In the genomic region with DNA sequence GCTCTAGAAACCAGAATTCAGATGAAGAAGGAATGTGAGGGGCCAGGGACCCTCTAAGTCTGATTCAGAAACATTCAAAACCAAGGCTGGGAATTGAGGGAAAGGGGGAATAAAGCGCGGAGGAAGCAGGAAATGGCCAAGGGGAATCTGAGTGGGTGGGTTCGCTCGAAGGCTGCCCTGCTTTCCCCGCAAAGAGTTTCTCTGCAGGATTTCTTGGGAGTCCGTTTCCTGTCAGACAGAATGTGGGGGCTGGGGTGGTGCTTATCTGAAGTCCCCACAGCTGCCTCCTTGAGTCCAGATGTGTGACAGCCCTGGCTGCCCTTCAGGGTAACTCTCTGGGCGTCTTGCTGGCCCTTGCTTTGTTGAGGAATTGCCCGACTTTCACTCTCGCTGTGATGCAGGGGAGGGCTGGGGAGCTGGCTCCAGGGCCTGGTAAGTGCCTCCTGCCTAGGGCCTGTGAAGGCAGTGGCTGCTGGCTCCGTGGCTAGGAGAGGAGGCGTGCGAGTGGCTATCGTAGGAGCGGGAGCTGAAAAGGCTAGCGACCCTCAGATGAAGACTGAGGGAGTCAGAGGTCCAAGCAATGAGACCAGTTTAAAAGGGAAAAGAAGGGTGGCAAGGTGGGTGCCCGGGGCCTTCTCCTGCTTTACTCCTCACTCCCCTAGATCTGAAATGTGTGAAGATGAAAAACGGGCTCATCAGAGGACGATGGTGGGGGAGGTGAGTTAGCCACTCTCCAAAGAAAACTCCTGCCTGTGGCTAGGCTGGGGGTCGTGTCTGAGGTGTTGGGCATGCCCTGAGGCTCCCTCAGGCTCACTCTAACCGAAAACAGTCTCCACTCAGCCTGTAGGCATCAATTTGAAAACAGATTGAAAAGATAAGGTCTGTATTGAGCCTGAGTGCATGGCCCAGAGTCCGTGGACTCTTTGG, we compare ENCODE assay signal across 18 cellular contexts.
DNase-seq lines count a peak whose midpoint lies in the region; TF ChIP-seq lines count a peak whose summit lies in the region.
"Had no signal": no experiment of that assay in that cellular context is flagged by ENCODE, and none has a peak within 500 bp of the region (broad histone marks: within the 10 kb centered on the region; RNA-seq: fewer than 3 reads in every experiment).

No MANE protein-coding gene starts in this region.

- H3K4me1 Mint-ChIP-seq in endothelial cell (ENCODE audit: unreplicated experiment), result peaks cover 54% of the 10 kb centered on the region
- H3K4me1 Mint-ChIP-seq in mesothelial cell of epicardium, result peaks cover 35% of the 10 kb centered on the region

- H3K4me3 Mint-ChIP-seq in endothelial cell (ENCODE audit: unreplicated experiment), result peak overlapping the region; percentile 94
- H3K4me3 Mint-ChIP-seq in mesothelial cell of epicardium, result peak overlapping the region; percentile 88
- H3K4me3 Mint-ChIP-seq: stimulated activated memory B cell treated with anti-CD40 and anti-IgM and Interleukin-4, amounts not matched to agents 10 μg/mL and 1 μg/mL and 100 μg/mL, for 72 hours had no signal

- peak overlapping the region; percentile 66 for H3K4me3 ChIP-seq in A673 (ENCODE audit: low read depth, low read length, poor library complexity, severe bottlenecking)

- no peaks in the 10 kb centered on the region for H3K9me3 ChIP-seq in A673 (ENCODE audit: low read depth, low read length, poor library complexity, severe bottlenecking)
- H3K9me3 ChIP-seq: neutrophil had no signal

- in situ Hi-C loops in GM13976 (cut with MboI; ENCODE audit: low sequenced_read_pairs, unreplicated experiment), result no loop called here

- CTCF ChIA-PET in A673 (lab: Charles Lee), result no interaction called here

- H3K4me1 ChIP-seq in A673 (ENCODE audit: insufficient read depth, low read length, poor library complexity, severe bottlenecking), result peaks cover 24% of the 10 kb centered on the region

- peaks cover 2% of the 10 kb centered on the region for H3K27me3 Mint-ChIP-seq in endothelial cell (ENCODE audit: unreplicated experiment)
- peaks cover 21% of the 10 kb centered on the region for H3K27me3 Mint-ChIP-seq in mesothelial cell of epicardium (ENCODE audit: low read depth)

- intact Hi-C loops in A673 (cut with micrococcal nuclease; ENCODE audit: unreplicated experiment), result loop anchor here (5.0 kb wide), 1 partner anchor 101 kb away; no protein-coding TSS in a partner anchor

- H3K36me3 Mint-ChIP-seq in endothelial cell (ENCODE audit: low read depth, unreplicated experiment), result peaks cover 4% of the 10 kb centered on the region
- H3K36me3 Mint-ChIP-seq in mesothelial cell of epicardium, result no peaks in the 10 kb centered on the region
- H3K36me3 Mint-ChIP-seq: stimulated activated memory B cell treated with anti-CD40 and anti-IgM and Interleukin-4, amounts not matched to agents 10 μg/mL and 1 μg/mL and 100 μg/mL, for 72 hours had no signal

- no peaks in the 10 kb centered on the region for H3K27me3 ChIP-seq in A673 (replicated peaks; ENCODE audit: insufficient read depth, low read depth, low read length, poor library complexity)

- DNase-seq in A673 (ENCODE audit: low spot score) (peak; percentile 61), OCI-M1 (lab: John Stamatoyannopoulos, UW) (peak; percentile 45), endothelial cell (ENCODE audit: low spot score) (peak; percentile 43), mesothelial cell of epicardium (ENCODE audit: low spot score in 2 of 2, unreplicated experiment in 2 of 2) (peak in 1 of 2 experiments; percentile 43), SKM-1 (lab: John Stamatoyannopoulos, UW; ENCODE audit: unreplicated experiment) (no peak), GM13976 (ENCODE audit: low spot score) (no peak), LoVo (ENCODE audit: low spot score) (no peak), SIG-M5 (lab: John Stamatoyannopoulos, UW) (no peak)
- DNase-seq: activated naive CD4-positive, alpha-beta T cell treated with anti-CD3 and anti-CD28 coated beads, Interleukin-2, amount 10 ng/mL, durations not matched to agents 7 days and 5 days; central memory CD4-positive, alpha-beta T cell; DMS 273 treated with DMSO at 0.1 percent for 48 hours; HCEC 1CT; NCI-H1694; NCI-H524 treated with DMSO at 0.1 percent for 48 hours; SW 1271; WERI-Rb-1 had no signal

- BruUV-seq in A673 (replicated peaks; lab: Mats Ljungman, UMichigan), result no TSS peak

- peak overlapping the region; percentile 62 for H3K27ac Mint-ChIP-seq in endothelial cell (ENCODE audit: unreplicated experiment)
- peak overlapping the region; percentile 71 for H3K27ac Mint-ChIP-seq in mesothelial cell of epicardium
- H3K27ac Mint-ChIP-seq: activated naive CD4-positive, alpha-beta T cell treated with anti-CD3 and anti-CD28 coated beads, Interleukin-2, amount 10 ng/mL, durations not matched to agents 7 days and 5 days; stimulated activated memory B cell treated with anti-CD40 and anti-IgM and Interleukin-4, amounts not matched to agents 10 μg/mL and 1 μg/mL and 100 μg/mL, for 72 hours had no signal

- TF ChIP-seq CTCF in A673 (conservative IDR thresholded peaks at IDR 0.05; ENCODE audit: low read depth, low read length) (no peak), endothelial cell (IDR thresholded peaks at IDR 0.05; ENCODE audit: unreplicated experiment) (no peak), mesothelial cell of epicardium (IDR thresholded peaks at IDR 0.05; ENCODE audit: unreplicated experiment) (no peak), GM13976 (IDR thresholded peaks at IDR 0.05; ENCODE audit: borderline replicate concordance, control extremely low read depth, extremely low read depth, insufficient read depth, missing control alignments) (no peak)

- H3K36me3 ChIP-seq in A673 (ENCODE audit: insufficient read depth, low read length, poor library complexity, severe bottlenecking), result no peaks in the 10 kb centered on the region
- H3K36me3 ChIP-seq: neutrophil, WERI-Rb-1 had no signal

- no peaks in the 10 kb centered on the region for H3K9me3 Mint-ChIP-seq in endothelial cell (ENCODE audit: unreplicated experiment)
- no peaks in the 10 kb centered on the region for H3K9me3 Mint-ChIP-seq in mesothelial cell of epicardium
- H3K9me3 Mint-ChIP-seq: activated naive CD4-positive, alpha-beta T cell treated with anti-CD3 and anti-CD28 coated beads, Interleukin-2, amount 10 ng/mL, durations not matched to agents 7 days and 5 days; stimulated activated memory B cell treated with anti-CD40 and anti-IgM and Interleukin-4, amounts not matched to agents 10 μg/mL and 1 μg/mL and 100 μg/mL, for 72 hours had no signal

- POLR2A ChIA-PET in A673 (lab: Charles Lee; ENCODE audit: low non-redundant PET), result no interaction called here

- H3K27ac ChIP-seq in A673 (ENCODE audit: low read depth, low read length, poor library complexity, severe bottlenecking), result peak overlapping the region; percentile 61
- H3K27ac ChIP-seq: neutrophil, WERI-Rb-1 had no signal

Comparison
In these comparisons a context has a peak if more than half of its experiments do, and no peak if none do; other contexts are left out.
1. DNase-seq: peak in A673 (single experiment), OCI-M1 (single experiment) and endothelial cell (single experiment); none in SKM-1 (single experiment), GM13976 (single experiment), LoVo (single experiment) and SIG-M5 (single experiment).